Comparison of ENCODE assay signal across 9 cellular contexts in the genomic region with DNA sequence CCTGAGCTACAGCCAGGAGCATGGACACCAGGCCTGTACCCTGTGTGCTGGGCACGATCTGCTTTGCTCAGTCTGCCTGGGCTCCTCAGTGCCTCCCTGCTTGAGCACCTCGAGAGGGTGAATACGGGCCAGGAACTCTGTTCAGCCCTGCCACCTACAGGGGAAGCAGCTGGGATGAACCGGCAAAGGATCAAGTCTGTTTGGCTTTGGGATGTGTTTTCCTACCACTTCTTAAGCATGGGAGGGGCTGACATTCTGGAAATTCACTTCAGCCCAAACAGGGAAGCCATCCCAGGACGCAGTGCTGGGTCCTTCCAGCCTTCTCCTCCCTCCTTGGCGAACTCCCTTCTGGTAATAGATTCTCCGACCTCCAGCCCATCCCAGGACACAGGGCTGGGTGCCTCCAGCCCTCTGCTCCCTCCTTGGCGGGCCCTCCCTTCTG. TPM values are rescaled to one million over a fixed set of nuclear protein-coding genes. Genes with fewer than 3 reads are reported as not detected.
A peak's percentile ranks its signal among the peaks of the same experiment; 100 is the strongest.
DNase-seq lines count a peak whose midpoint lies in the region; ATAC-seq and TF ChIP-seq lines count a peak whose summit lies in the region.
"Had no signal": no experiment of that assay in that cellular context is flagged by ENCODE, and none has a peak within 500 bp of the region (broad histone marks: within the 10 kb centered on the region; RNA-seq: fewer than 3 reads in every experiment).

No MANE protein-coding gene starts in this region.

- no peaks in the 10 kb centered on the region for H3K27me3 ChIP-seq in endodermal cell (ENCODE audit: control insufficient read depth, insufficient read depth, low read length, poor library complexity, severe bottlenecking)

- ATAC-seq in HG02610 (IDR thresholded peaks at IDR 0.05; ENCODE audit: unreplicated experiment) (no peak), GM19395 (IDR thresholded peaks at IDR 0.05; ENCODE audit: unreplicated experiment) (no peak)

- peak overlapping the region; percentile 31 for H3K27ac Mint-ChIP-seq in endodermal cell

- peaks cover 30% of the 10 kb centered on the region for H3K4me1 Mint-ChIP-seq in endodermal cell

- TF ChIP-seq CTCF in endodermal cell (conservative IDR thresholded peaks at IDR 0.05), result peak; percentile 77

- no peak overlapping the region for H3K4me3 ChIP-seq in endodermal cell (ENCODE audit: low read length)

- no peak overlapping the region for H3K9ac ChIP-seq in endodermal cell (ENCODE audit: extremely low read depth, low read length, poor library complexity, severe bottlenecking)
- H3K9ac ChIP-seq: KMS-11 had no signal

- no peaks in the 10 kb centered on the region for H3K9me3 Mint-ChIP-seq in endodermal cell

- no peak overlapping the region for H3K27ac ChIP-seq in endodermal cell (ENCODE audit: low read depth, low read length)
- H3K27ac ChIP-seq: KMS-11 had no signal

- H3K4me3 Mint-ChIP-seq in endodermal cell, result no peak overlapping the region

- no peaks in the 10 kb centered on the region for H3K9me3 ChIP-seq in endodermal cell (ENCODE audit: control insufficient read depth, low read length)

- DNase-seq in Daoy (ENCODE audit: low read depth) (peak; percentile 54), NCI-H69 (lab: John Stamatoyannopoulos, UW) (peak; percentile 77), endodermal cell (peak; percentile 89), midbrain (lab: John Stamatoyannopoulos, UW) (peak; percentile 62), NCI-H2227 treated with DMSO at 0.1 percent for 48 hours (lab: John Stamatoyannopoulos, UW) (no peak)
- no peak for DNase-seq in stimulated activated naive CD4-positive, alpha-beta T cell (lab: John Stamatoyannopoulos, UW)

- H3K36me3 ChIP-seq in endodermal cell (ENCODE audit: control insufficient read depth, insufficient read depth, low read length), result no peaks in the 10 kb centered on the region

- H3K27me3 Mint-ChIP-seq in endodermal cell (ENCODE audit: insufficient read depth), result no peaks in the 10 kb centered on the region

- H3K4me1 ChIP-seq in endodermal cell (ENCODE audit: control insufficient read depth, insufficient read depth, low read length), result peaks cover 10% of the 10 kb centered on the region

- WGBS in endodermal cell (ENCODE audit: insufficient coverage in 1 of 2, insufficient read length in 1 of 2), 2 experiments, result 52 to 64% methylated on average over 6 to 8 of the region's 8 CpGs

- no peaks in the 10 kb centered on the region for H3K36me3 Mint-ChIP-seq in endodermal cell (ENCODE audit: low read depth)

RNA-seq across cellular contexts. Expression of a gene that starts 55.8 kb away (rescaled TPM):
- total RNA-seq in Daoy (2014; rRNA removed; shearing (Covaris generic)), result 12.2 and 16.9 TPM in 2 replicates
- total RNA-seq in endodermal cell, result 10 to 100 TPM; 91.2 to 93.3 TPM
- 127 TPM for polyA plus RNA-seq in endodermal cell (2013, experiment 1 of 2)
- polyA plus RNA-seq in endodermal cell (2013, experiment 2 of 2), result 114 TPM

Comparison
In these comparisons a context has a peak if more than half of its experiments do, and no peak if none do; other contexts are left out.
1. DNase-seq: peak in Daoy (single experiment), NCI-H69 (single experiment), endodermal cell (single experiment) and midbrain (single experiment); none in NCI-H2227 treated with DMSO at 0.1 percent for 48 hours (single experiment) and stimulated activated naive CD4-positive, alpha-beta T cell (0 of 6).